Comparison of ENCODE assay signal across 8 cellular contexts in the genomic region with DNA sequence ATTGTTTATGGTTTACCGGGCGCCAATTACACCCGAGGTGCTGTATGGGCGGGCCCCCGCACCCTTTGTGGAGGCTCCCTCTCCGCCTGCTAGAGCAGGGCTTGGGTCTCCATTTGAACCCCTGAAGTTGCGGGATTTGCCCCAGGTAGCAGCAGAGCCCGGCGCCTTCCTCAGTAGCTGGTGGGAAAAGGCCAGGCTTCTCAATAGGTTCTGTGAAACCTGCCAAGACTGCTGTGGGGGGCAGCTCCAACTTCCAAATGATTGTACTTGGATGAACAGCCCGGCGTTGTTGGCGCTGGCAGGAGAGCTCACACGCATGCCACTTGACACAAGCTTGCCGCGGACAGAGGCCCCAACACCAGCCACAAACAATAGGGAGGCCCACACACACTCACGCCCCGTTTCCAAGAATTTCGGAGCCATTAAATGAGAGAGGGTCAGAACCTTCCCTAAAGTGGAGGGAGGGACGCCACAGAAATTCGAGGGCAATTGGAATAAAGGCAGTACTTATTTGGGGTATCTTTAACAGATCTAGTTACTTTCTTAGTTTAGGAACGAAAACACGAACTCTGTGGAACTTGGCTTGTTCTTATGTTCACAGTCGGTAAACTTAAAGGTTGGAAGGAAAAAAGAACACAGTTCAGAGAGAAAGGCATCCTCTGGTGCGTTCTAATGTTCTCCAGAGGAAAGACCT. TPM values are rescaled to one million over a fixed set of nuclear protein-coding genes. Genes with fewer than 3 reads are reported as not detected.
DNase-seq lines count a peak whose midpoint lies in the region; ATAC-seq and TF ChIP-seq lines count a peak whose summit lies in the region.

No MANE protein-coding gene starts in this region.

- H3K9ac ChIP-seq in ES-I3 (ENCODE audit: low read depth, low read length), result peak overlapping the region; percentile 44; the same call in 1 of the 2 replicates

- peak overlapping the region; percentile 46 for H3K4me3 ChIP-seq in hepatocyte

- H3K4me1 ChIP-seq in ES-I3 (ENCODE audit: insufficient read depth, low read length), result peaks cover 32% of the 10 kb centered on the region
- peaks cover 36% of the 10 kb centered on the region for H3K4me1 ChIP-seq in hepatocyte (ENCODE audit: insufficient read depth)

- intact Hi-C loops in sciatic nerve (cut with DNase I), result no loop called here

- H3K27ac ChIP-seq in VCaP (peak overlapping the region; percentile 96), hepatocyte (peak overlapping the region; percentile 63)

- TF ChIP-seq CTCF in VCaP (conservative IDR thresholded peaks at IDR 0.05), result no peak
- TF ChIP-seq CTCF in hepatocyte (IDR thresholded peaks at IDR 0.05; ENCODE audit: poor library complexity), result no peak

- H3K4me2 ChIP-seq in hepatocyte, result peak overlapping the region; percentile 98

- WGBS in hepatocyte (ENCODE audit: low lambda C conversion rate, missing lambda C conversion rate), result 13% methylated on average over 24 of the region's 24 CpGs

- H3K36me3 ChIP-seq in ES-I3 (ENCODE audit: insufficient read depth, low read length), result no peaks in the 10 kb centered on the region
- H3K36me3 ChIP-seq in hepatocyte (replicated peaks; ENCODE audit: insufficient read depth, low read depth), result no peaks in the 10 kb centered on the region

- peaks cover 58% of the 10 kb centered on the region for H3K79me2 ChIP-seq in hepatocyte

- no peaks in the 10 kb centered on the region for H3K9me3 ChIP-seq in ES-I3 (ENCODE audit: control insufficient read depth, insufficient read depth, low read length)
- no peaks in the 10 kb centered on the region for H3K9me3 ChIP-seq in hepatocyte (ENCODE audit: low read depth)

- DNase-seq in hepatocyte (ENCODE audit: low spot score) (peak; percentile 58), sciatic nerve (ENCODE audit: low spot score) (peak; percentile 76), KG1 (lab: John Stamatoyannopoulos, UW) (no peak), hepatic stellate cell (ENCODE audit: low spot score) (no peak), pons (ENCODE audit: low spot score) (no peak)
- no peak for DNase-seq in stimulated activated CD4-positive, alpha-beta T cell treated with anti-CD3 and anti-CD28 coated beads, Interleukin-4, amount 100 ng/mL, for 24 hours

- no peak for ATAC-seq in sciatic nerve

- no peaks in the 10 kb centered on the region for H3K9me2 ChIP-seq in hepatocyte (replicated peaks; ENCODE audit: insufficient read depth)

- peaks cover 31% of the 10 kb centered on the region for H4K20me1 ChIP-seq in hepatocyte (ENCODE audit: insufficient read depth, poor library complexity, severe bottlenecking)

- no peak overlapping the region for H2AFZ ChIP-seq in hepatocyte

- H3K27me3 ChIP-seq in hepatocyte, result no peaks in the 10 kb centered on the region

RNA-seq across cellular contexts. Expression of gene EPHB3, which starts 1.4 kb away (rescaled TPM):
- 5.2 and 11.0 TPM in 2 replicates for total RNA-seq in hepatocyte
- polyA plus RNA-seq in hepatocyte, result 21.2 and 22.0 TPM in 2 replicates
- 15.2 TPM for total RNA-seq in sciatic nerve

Comparison
In these comparisons a context has a peak if more than half of its experiments do, and no peak if none do; other contexts are left out.
1. DNase-seq: peak in hepatocyte (single experiment) and sciatic nerve (single experiment); none in KG1 (single experiment), stimulated activated CD4-positive, alpha-beta T cell treated with anti-CD3 and anti-CD28 coated beads, Interleukin-4, amount 100 ng/mL, for 24 hours (single experiment), hepatic stellate cell (single experiment) and pons (single experiment).